9 cellular contexts compared by ENCODE assay signal in genomic region chr1:211591980-211592493, GRCh38. TPM values are rescaled to one million over a fixed set of nuclear protein-coding genes. Genes with fewer than 3 reads are reported as not detected.
DNase-seq lines count a peak whose midpoint lies in the region; ATAC-seq and TF ChIP-seq lines count a peak whose summit lies in the region.
"Had no signal": no experiment of that assay in that cellular context is flagged by ENCODE, and none has a peak within 500 bp of the region (broad histone marks: within the 10 kb centered on the region; RNA-seq: fewer than 3 reads in every experiment).

No MANE protein-coding gene starts in this region.

- H2AFZ ChIP-seq in trophoblast cell (ENCODE audit: insufficient read depth, low read length, poor library complexity): no peak overlapping the region

- CTCF ChIA-PET in RWPE1 (lab: Yijun Ruan, JAX): no interaction called here

- peaks cover 0 to 7% of the 10 kb centered on the region in 2 experiments for H3K4me1 ChIP-seq in trophoblast cell (ENCODE audit: control insufficient read depth in 1 of 2, insufficient read depth in 2 of 2, low read length in 2 of 2)
- peaks cover 0 to 13% (median 4%) of the 10 kb centered on the region in 4 donors for H3K4me1 ChIP-seq in esophagus muscularis mucosa

- TF ChIP-seq CTCF in RWPE1 (conservative IDR thresholded peaks at IDR 0.05; ENCODE audit: low read depth): no peak
- TF ChIP-seq CTCF in epithelial cell of esophagus (IDR thresholded peaks at IDR 0.05; ENCODE audit: insufficient read depth, low read depth, low read length, missing control alignments): no peak
- TF ChIP-seq CTCF in esophagus muscularis mucosa (IDR thresholded peaks at IDR 0.05): no peak

- no peaks in the 10 kb centered on the region for H3K79me2 ChIP-seq in trophoblast cell (ENCODE audit: control insufficient read depth, insufficient read depth, low read length, poor library complexity)

- H3K36me3 ChIP-seq in trophoblast cell (ENCODE audit: control insufficient read depth in 1 of 2, insufficient read depth in 2 of 2, low read length in 2 of 2) (no peaks in the 10 kb centered on the region), esophagus muscularis mucosa (no peaks in the 10 kb centered on the region)

- no peak overlapping the region for H3K18ac ChIP-seq in trophoblast cell (ENCODE audit: low read length)

- DNase-seq in GM04503 (ENCODE audit: low read depth) (peak; percentile 70), RWPE1 (ENCODE audit: low spot score) (peak; percentile 72), epithelial cell of esophagus (ENCODE audit: low read depth) (peak; percentile 76), trophoblast cell (peak in 1 of 2 donors; percentile 58), esophagus muscularis mucosa (ENCODE audit: extremely low spot score) (no peak), NCI-H2107 treated with DMSO at 0.1 percent for 48 hours (lab: John Stamatoyannopoulos, UW; ENCODE audit: unreplicated experiment) (no peak)
- DNase-seq in activated naive CD4-positive, alpha-beta T cell (lab: John Stamatoyannopoulos, UW): no peak
- DNase-seq: RPMI8226 had no signal

- H3K9me3 ChIP-seq in trophoblast cell (ENCODE audit: insufficient read depth, low read depth, low read length): no peaks in the 10 kb centered on the region
- H3K9me3 ChIP-seq in esophagus muscularis mucosa: no peaks in the 10 kb centered on the region

- H2AK5ac ChIP-seq in trophoblast cell (ENCODE audit: low read length): no peak overlapping the region

- no peak overlapping the region for H4K12ac ChIP-seq in trophoblast cell (ENCODE audit: low read depth, low read length)

- ATAC-seq in HG03469 (IDR thresholded peaks at IDR 0.05; ENCODE audit: unreplicated experiment): no peak

- WGBS in trophoblast cell (ENCODE audit: extremely low coverage, insufficient coverage, insufficient read length): no CpG with 5 or more reads among the region's 5 CpGs
- 65% methylated on average over 5 of the region's 5 CpGs for WGBS in esophagus muscularis mucosa

- H3K27ac ChIP-seq in RWPE1: no peak overlapping the region
- H3K27ac ChIP-seq in trophoblast cell (ENCODE audit: low read depth, low read length): peak overlapping the region; percentile 16
- no peak overlapping the region for H3K27ac ChIP-seq in esophagus muscularis mucosa (replicated peaks in 1 of 4)

- H3K27me3 ChIP-seq in trophoblast cell (ENCODE audit: insufficient read depth, low read length) (no peaks in the 10 kb centered on the region), esophagus muscularis mucosa (no peaks in the 10 kb centered on the region)

- no peak overlapping the region for H2BK5ac ChIP-seq in trophoblast cell (ENCODE audit: low read depth, low read length, poor library complexity)

- TF ChIP-seq POLR2A in esophagus muscularis mucosa (IDR thresholded peaks at IDR 0.05; ENCODE audit: low read depth): no peak

- no peak for TF ChIP-seq EP300 in esophagus muscularis mucosa (IDR thresholded peaks at IDR 0.05)

- peaks cover 6% of the 10 kb centered on the region for H3K79me1 ChIP-seq in trophoblast cell (ENCODE audit: low read length)

- peak overlapping the region; percentile 68 for H2BK120ac ChIP-seq in trophoblast cell (ENCODE audit: insufficient read depth, low read length, poor library complexity)

- no peak overlapping the region for H3K9ac ChIP-seq in trophoblast cell (ENCODE audit: low read length)

- peak overlapping the region; percentile 33 for H3K4me2 ChIP-seq in trophoblast cell (ENCODE audit: low read length)

- no peak overlapping the region for H4K8ac ChIP-seq in trophoblast cell (ENCODE audit: low read depth, low read length)

- H4K91ac ChIP-seq in trophoblast cell (ENCODE audit: low read depth, low read length): no peak overlapping the region

- H3K14ac ChIP-seq in trophoblast cell (ENCODE audit: low read length): no peak overlapping the region

- no peak overlapping the region for H3K4me3 ChIP-seq in epithelial cell of esophagus (ENCODE audit: low read length)
- H3K4me3 ChIP-seq in trophoblast cell (ENCODE audit: low read depth, low read length): no peak overlapping the region
- no peak overlapping the region for H3K4me3 ChIP-seq in esophagus muscularis mucosa

- intact Hi-C loops in esophagus muscularis mucosa (cut with DNase I): no loop called here

- POLR2A ChIA-PET in RWPE1 (lab: Yijun Ruan, JAX; ENCODE audit: low non-redundant PET): no interaction called here

- no peak overlapping the region for H3K4ac ChIP-seq in trophoblast cell (ENCODE audit: low read depth, low read length)

- H3K23ac ChIP-seq in trophoblast cell (ENCODE audit: low read length): no peak overlapping the region

- H2BK12ac ChIP-seq in trophoblast cell (ENCODE audit: low read length): no peak overlapping the region

RNA-seq across cellular contexts. Expression of gene SLC30A1, which starts 13.1 kb away (rescaled TPM):
- polyA plus RNA-seq in trophoblast cell (2013): 33.1 and 36.2 TPM in 2 replicates
- 10 to 100 TPM in 3 of 4 donors, 1 to 10 TPM in 1; 7.5 to 10.6 (median 10.2) TPM for total RNA-seq in esophagus muscularis mucosa

Comparison
In these comparisons a context has a peak if more than half of its experiments do, and no peak if none do; other contexts are left out.
1. DNase-seq: peak in GM04503 (single experiment), RWPE1 (single experiment) and epithelial cell of esophagus (single experiment); none in esophagus muscularis mucosa (single experiment), activated naive CD4-positive, alpha-beta T cell (0 of 4) and NCI-H2107 treated with DMSO at 0.1 percent for 48 hours (single experiment).